ENCODE assay signal across 25 cellular contexts in genomic region chr6:30800876-30801275, GRCh38. TPM values are rescaled to one million over a fixed set of nuclear protein-coding genes. Genes with fewer than 3 reads are reported as not detected.
DNase-seq lines count a peak whose midpoint lies in the region; ATAC-seq and TF ChIP-seq lines count a peak whose summit lies in the region.
"Had no signal": no experiment of that assay in that cellular context is flagged by ENCODE, and none has a peak within 500 bp of the region (broad histone marks: within the 10 kb centered on the region; RNA-seq: fewer than 3 reads in every experiment).

No MANE protein-coding gene starts in this region.

- no peak for TF ChIP-seq POLR2A in vagina (IDR thresholded peaks at IDR 0.05)

- H3K9me3 ChIP-seq in vagina, result no peaks in the 10 kb centered on the region
- H3K9me3 ChIP-seq: breast epithelium, pancreas, SJCRH30, suprapubic skin had no signal

- intact Hi-C loops in vagina (cut with DNase I), result no loop called here

- H3K9me3 Mint-ChIP-seq in activated naive CD8-positive, alpha-beta T cell treated with anti-CD3 and anti-CD28 coated beads, Interleukin-2, amount 50 U/mL, for 24 hours, result peaks cover 12% of the 10 kb centered on the region
- peaks cover 12% of the 10 kb centered on the region for H3K9me3 Mint-ChIP-seq in activated naive CD8-positive, alpha-beta T cell treated with anti-CD3 and anti-CD28 coated beads for 36 hours
- H3K9me3 Mint-ChIP-seq: H9 had no signal

- no peaks in the 10 kb centered on the region for H3K27me3 Mint-ChIP-seq in activated naive CD8-positive, alpha-beta T cell treated with anti-CD3 and anti-CD28 coated beads, Interleukin-2, amount 50 U/mL, for 24 hours
- H3K27me3 Mint-ChIP-seq in activated naive CD8-positive, alpha-beta T cell treated with anti-CD3 and anti-CD28 coated beads for 36 hours, result no peaks in the 10 kb centered on the region
- H3K27me3 Mint-ChIP-seq: activated naive CD8-positive, alpha-beta T cell had no signal

- peak overlapping the region; percentile 62 for H3K27ac ChIP-seq in vagina
- H3K27ac ChIP-seq: breast epithelium, dorsolateral prefrontal cortex, hepatocyte, pancreas, SJCRH30, suprapubic skin had no signal

- peaks cover 37% of the 10 kb centered on the region for H3K4me1 Mint-ChIP-seq in activated naive CD8-positive, alpha-beta T cell treated with anti-CD3 and anti-CD28 coated beads, Interleukin-2, amount 50 U/mL, for 24 hours
- peaks cover 35% of the 10 kb centered on the region for H3K4me1 Mint-ChIP-seq in activated naive CD8-positive, alpha-beta T cell treated with anti-CD3 and anti-CD28 coated beads for 36 hours
- H3K4me1 Mint-ChIP-seq: H9, WTC11 had no signal

- peaks cover 11% of the 10 kb centered on the region for H3K36me3 Mint-ChIP-seq in activated naive CD8-positive, alpha-beta T cell treated with anti-CD3 and anti-CD28 coated beads, Interleukin-2, amount 50 U/mL, for 24 hours (ENCODE audit: low read depth)
- H3K36me3 Mint-ChIP-seq in activated naive CD8-positive, alpha-beta T cell treated with anti-CD3 and anti-CD28 coated beads for 36 hours, result peaks cover 18% of the 10 kb centered on the region
- H3K36me3 Mint-ChIP-seq: WTC11 had no signal

- peaks cover 13% of the 10 kb centered on the region for H3K4me1 ChIP-seq in vagina
- H3K4me1 ChIP-seq: breast epithelium, pancreas had no signal

- no peak overlapping the region for H3K4me3 Mint-ChIP-seq in activated naive CD8-positive, alpha-beta T cell treated with anti-CD3 and anti-CD28 coated beads, Interleukin-2, amount 50 U/mL, for 24 hours
- H3K4me3 Mint-ChIP-seq in activated naive CD8-positive, alpha-beta T cell treated with anti-CD3 and anti-CD28 coated beads for 36 hours, result no peak overlapping the region
- H3K4me3 Mint-ChIP-seq: activated CD8-positive, alpha-beta T cell treated with anti-CD3 and anti-CD28 coated beads, Interleukin-2, amount 10 ng/mL, durations not matched to agents 7 days and 5 days; activated naive CD8-positive, alpha-beta T cell; H9; WTC11 had no signal

- TF ChIP-seq CTCF in omental fat pad (IDR thresholded peaks at IDR 0.05) (no peak), vagina (IDR thresholded peaks at IDR 0.05) (no peak)

- no peak for DNase-seq in activated naive CD8-positive, alpha-beta T cell treated with anti-CD3 and anti-CD28 coated beads, Interleukin-2, amount 50 U/mL, for 24 hours
- no peak for DNase-seq in activated naive CD8-positive, alpha-beta T cell treated with anti-CD3 and anti-CD28 coated beads for 36 hours
- peak; percentile 37 for DNase-seq in left kidney (ENCODE audit: low read depth, low spot score)
- no peak for DNase-seq in omental fat pad (ENCODE audit: low spot score)
- no peak for DNase-seq in vagina (ENCODE audit: extremely low spot score in 2 of 2)
- DNase-seq in C1 segment of cervical spinal cord (lab: John Stamatoyannopoulos, UW), result no peak
- DNase-seq in MV-4-11 (lab: John Stamatoyannopoulos, UW), result no peak
- DNase-seq in stimulated activated naive CD8-positive, alpha-beta T cell treated with anti-CD3 and anti-CD28 coated beads, Interleukin-15, Interleukin-2, amounts not matched to agents 100 U/mL and 50 U/mL, for 24 hours, result no peak
- DNase-seq: activated CD8-positive, alpha-beta T cell treated with anti-CD3 and anti-CD28 coated beads, Interleukin-2, amount 10 ng/mL, durations not matched to agents 7 days and 5 days; activated T-cell treated with anti-CD3 and anti-CD28 coated beads, Interleukin-2, amount 50 U/mL, for 48 hours; dorsolateral prefrontal cortex; H9; KG1; NCI-H1092 treated with DMSO at 0.1 percent for 48 hours; NCI-H2107; NCI-H524; pancreas; SJCRH30; small intestine; stimulated activated CD8-positive, alpha-beta memory T cell treated with anti-CD3 and anti-CD28 coated beads, Interleukin-4, amount 100 ng/mL, for 48 hours had no signal

- H3K4me3 ChIP-seq in vagina, result no peak overlapping the region
- H3K4me3 ChIP-seq: breast epithelium, dorsolateral prefrontal cortex, hepatocyte, pancreas, SJCRH30, suprapubic skin had no signal

- H3K27me3 ChIP-seq in vagina, result no peaks in the 10 kb centered on the region
- H3K27me3 ChIP-seq: breast epithelium, dorsolateral prefrontal cortex, hepatocyte, pancreas, SJCRH30, suprapubic skin had no signal

- no peak for ATAC-seq in activated naive CD8-positive, alpha-beta T cell treated with anti-CD3 and anti-CD28 coated beads, Interleukin-2, amount 50 U/mL, for 24 hours
- ATAC-seq in omental fat pad (ENCODE audit: low FRiP score), result peak; percentile 84
- no peak for ATAC-seq in stimulated activated naive CD8-positive, alpha-beta T cell treated with anti-CD3 and anti-CD28 coated beads, Interleukin-15, Interleukin-2, amounts not matched to agents 100 U/mL and 50 U/mL, for 24 hours
- ATAC-seq: activated CD8-positive, alpha-beta T cell treated with anti-CD3 and anti-CD28 coated beads, Interleukin-2, amount 10 ng/mL, durations not matched to agents 7 days and 5 days; WTC11 had no signal

- no peaks in the 10 kb centered on the region for H3K36me3 ChIP-seq in vagina
- H3K36me3 ChIP-seq: breast epithelium, pancreas, SJCRH30, suprapubic skin had no signal

- peak overlapping the region; percentile 1 for H3K27ac Mint-ChIP-seq in activated naive CD8-positive, alpha-beta T cell treated with anti-CD3 and anti-CD28 coated beads, Interleukin-2, amount 50 U/mL, for 24 hours
- H3K27ac Mint-ChIP-seq in activated naive CD8-positive, alpha-beta T cell treated with anti-CD3 and anti-CD28 coated beads for 36 hours, result no peak overlapping the region
- H3K27ac Mint-ChIP-seq: activated CD8-positive, alpha-beta T cell treated with anti-CD3 and anti-CD28 coated beads, Interleukin-2, amount 10 ng/mL, durations not matched to agents 7 days and 5 days; activated naive CD8-positive, alpha-beta T cell; H9; WTC11 had no signal

RNA-seq across cellular contexts. Expression of gene IER3, which starts 56.5 kb away (rescaled TPM):
- total RNA-seq in activated naive CD8-positive, alpha-beta T cell treated with anti-CD3 and anti-CD28 coated beads for 36 hours, result 100 to 1,000 TPM; 295 to 310 TPM
- 100 to 1,000 TPM in 1 of 4 donors, 10 to 100 TPM in 2, 1 to 10 TPM in 1; 6.8 to 224 (median 43.4) TPM for total RNA-seq in omental fat pad
- total RNA-seq in vagina, result 40.5 TPM

RNA-seq across cellular contexts. Expression of gene FLOT1, which starts 58.4 kb away (rescaled TPM):
- 100 to 1,000 TPM; 104 to 107 TPM for total RNA-seq in activated naive CD8-positive, alpha-beta T cell treated with anti-CD3 and anti-CD28 coated beads for 36 hours
- 100 to 1,000 TPM in 3 of 4 donors, 10 to 100 TPM in 1; 90.2 to 156 (median 142) TPM for total RNA-seq in omental fat pad
- 165 TPM for total RNA-seq in vagina
